8 cellular contexts compared by ENCODE assay signal in genomic region chr1:247078315-247079140, GRCh38. TPM values are rescaled to one million over a fixed set of nuclear protein-coding genes. Genes with fewer than 3 reads are reported as not detected.
DNase-seq lines count a peak whose midpoint lies in the region; ATAC-seq and TF ChIP-seq lines count a peak whose summit lies in the region.

ZNF670 (minus strand) TSS chr1:247078811; CDS start chr1:247078596, 215 bp downstream.

- no peaks in the 10 kb centered on the region for H3K27me3 ChIP-seq in colonic mucosa

- H3K4me1 ChIP-seq in colonic mucosa = no peaks in the 10 kb centered on the region

- peak; percentile 83 for TF ChIP-seq POLR2A in GM19099 (IDR thresholded peaks at IDR 0.05; ENCODE audit: extremely low read depth, insufficient read length, low read depth)

- H3K9ac ChIP-seq in colonic mucosa (ENCODE audit: low read depth in 2 of 2, low read length in 2 of 2) = peak within 1 kb of the TSS; percentile 82 to 86

- peak within 1 kb of the TSS; percentile 19 for H3K27ac ChIP-seq in colonic mucosa

- no peak for TF ChIP-seq CTCF in colonic mucosa (IDR thresholded peaks at IDR 0.05)

- H3K36me3 ChIP-seq in colonic mucosa = no peaks in the 10 kb centered on the region

- H3K9me3 ChIP-seq in colonic mucosa = no peaks in the 10 kb centered on the region

- intact Hi-C loops in colonic mucosa (cut with DNase I) = loop anchor here (2.0 kb wide), 1 partner anchor 26 kb away; the partner anchor contains the start of gene ZNF669

- DNase-seq in Ammon's horn (ENCODE audit: low spot score) = peak; percentile 98
- peak; percentile 84 for DNase-seq in NCI-H446 treated with DMSO at 0.1 percent for 48 hours (lab: John Stamatoyannopoulos, UW)
- peak; percentile 88 to 89 for DNase-seq in activated CD4-positive, alpha-beta T cell treated with anti-CD3 and anti-CD28 coated beads for 24 hours (ENCODE audit: low read depth in 2 of 2)
- peak; percentile 99 for DNase-seq in colonic mucosa
- peak; percentile 96 for DNase-seq in left lobe of liver (ENCODE audit: low spot score)
- DNase-seq in stimulated activated CD4-positive, alpha-beta T cell treated with anti-CD3 and anti-CD28 coated beads, Interleukin-2, amount 100 ng/mL, for 24 hours = peak; percentile 93 to 95

- H3K4me3 ChIP-seq in colonic mucosa = peak within 1 kb of the TSS; percentile 70

- ATAC-seq in HG03378 (IDR thresholded peaks at IDR 0.05; ENCODE audit: unreplicated experiment) (peak; percentile 99), left lobe of liver (peak; percentile 99)

RNA-seq across cellular contexts. Expression of gene ZNF670, which starts in this region (rescaled TPM):
- total RNA-seq in colonic mucosa (1 to 10 TPM; 1.7 to 2.6 TPM), left lobe of liver (1.0 TPM)

Comparison
In these comparisons a context has a peak if more than half of its experiments do, and no peak if none do; other contexts are left out.
1. Peak in every context shown above with its lines: DNase-seq, ATAC-seq, H3K4me3 ChIP-seq and H3K27ac ChIP-seq.